ENCODE assay signal across 27 cellular contexts in the genomic region with DNA sequence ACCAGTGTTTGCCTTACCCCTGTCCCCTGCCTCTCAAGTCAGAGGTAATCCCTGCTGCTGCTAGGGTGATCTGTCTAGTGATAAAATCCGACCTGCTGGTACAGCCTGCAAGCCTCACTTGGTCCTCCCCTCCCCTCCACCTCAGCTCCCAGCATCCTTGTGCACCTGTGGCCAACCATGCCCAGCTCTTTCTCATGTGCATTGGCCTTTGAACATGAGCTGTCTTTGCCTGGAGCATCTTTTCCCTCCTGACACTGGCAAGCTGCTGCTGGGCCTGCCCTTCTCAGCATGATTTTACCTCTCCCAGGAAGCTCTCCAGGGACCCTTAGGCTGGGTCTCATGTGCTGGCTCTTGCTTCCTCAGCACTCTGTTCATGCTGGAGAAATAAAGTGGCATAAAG. TPM values are rescaled to one million over a fixed set of nuclear protein-coding genes. Genes with fewer than 3 reads are reported as not detected.
A peak's percentile ranks its signal among the peaks of the same experiment; 100 is the strongest.
DNase-seq lines count a peak whose midpoint lies in the region; ATAC-seq and TF ChIP-seq lines count a peak whose summit lies in the region.
"Had no signal": no experiment of that assay in that cellular context is flagged by ENCODE, and none has a peak within 500 bp of the region (broad histone marks: within the 10 kb centered on the region; RNA-seq: fewer than 3 reads in every experiment).

No MANE protein-coding gene starts in this region.

- H3K4me3 Mint-ChIP-seq in dendritic cell treated with granulocyte-macrophage colony-stimulating factor and Interleukin-4, amounts not matched to agents 40 ng/mL and 50 ng/mL, for 4 days, result no peak overlapping the region
- H3K4me3 Mint-ChIP-seq: CD14-positive monocyte; CD4-positive, alpha-beta memory T cell; CD4-positive, CD25-positive, alpha-beta regulatory T cell; CD8-positive, alpha-beta memory T cell had no signal

- no peaks in the 10 kb centered on the region for H3K27me3 ChIP-seq in layer of hippocampus (ENCODE audit: control insufficient read depth, insufficient read depth, low read length)
- no peaks in the 10 kb centered on the region for H3K27me3 ChIP-seq in upper lobe of right lung
- H3K27me3 ChIP-seq: BE2C, BLaER1 had no signal

- no peaks in the 10 kb centered on the region for H3K36me3 ChIP-seq in upper lobe of right lung
- H3K36me3 ChIP-seq: BE2C, BLaER1 had no signal

- peaks cover 22% of the 10 kb centered on the region for H3K27me3 Mint-ChIP-seq in dendritic cell treated with granulocyte-macrophage colony-stimulating factor and Interleukin-4, amounts not matched to agents 40 ng/mL and 50 ng/mL, for 4 days

- H3K27ac Mint-ChIP-seq in dendritic cell treated with granulocyte-macrophage colony-stimulating factor and Interleukin-4, amounts not matched to agents 40 ng/mL and 50 ng/mL, for 4 days, result peak overlapping the region; percentile 93
- H3K27ac Mint-ChIP-seq: CD4-positive, alpha-beta memory T cell; CD4-positive, CD25-positive, alpha-beta regulatory T cell; CD8-positive, alpha-beta memory T cell had no signal

- DNase-seq in NCI-H2171 treated with DMSO at 0.1 percent for 48 hours (lab: John Stamatoyannopoulos, UW) (peak; percentile 3), NCI-H2171 (lab: John Stamatoyannopoulos, UW) (no peak), NCI-H1417 treated with DMSO at 0.1 percent for 48 hours (lab: John Stamatoyannopoulos, UW) (no peak), upper lobe of right lung (no peak)
- DNase-seq: BE2C; C1 segment of cervical spinal cord; CD4-positive, alpha-beta memory T cell; CD4-positive, CD25-positive, alpha-beta regulatory T cell; CD8-positive, alpha-beta memory T cell; COR-L47; DMS 273 treated with DMSO at 0.1 percent for 48 hours; DMS153; DMS53; DMS79; DND-41; EL; GDM1 had no signal

- H3K4me3 ChIP-seq in upper lobe of right lung, result no peak overlapping the region
- H3K4me3 ChIP-seq: A549, BLaER1 had no signal

- TF ChIP-seq CTCF in upper lobe of right lung (IDR thresholded peaks at IDR 0.05), result no peak

- ATAC-seq in HG03025 (IDR thresholded peaks at IDR 0.05; ENCODE audit: low FRiP score, unreplicated experiment), result no peak
- ATAC-seq in upper lobe of right lung, result no peak
- ATAC-seq: A549 had no signal

- H3K27ac ChIP-seq in layer of hippocampus (ENCODE audit: low read depth, low read length), result peak overlapping the region; percentile 20
- peak overlapping the region; percentile 39 for H3K27ac ChIP-seq in temporal lobe (ENCODE audit: low read depth, low read length)
- no peak overlapping the region for H3K27ac ChIP-seq in upper lobe of right lung
- H3K27ac ChIP-seq: 22Rv1, A549, BLaER1 had no signal

- peaks cover 57% of the 10 kb centered on the region for H3K4me1 Mint-ChIP-seq in dendritic cell treated with granulocyte-macrophage colony-stimulating factor and Interleukin-4, amounts not matched to agents 40 ng/mL and 50 ng/mL, for 4 days (ENCODE audit: low read depth)
- H3K4me1 Mint-ChIP-seq: CD4-positive, alpha-beta memory T cell; CD4-positive, CD25-positive, alpha-beta regulatory T cell; CD8-positive, alpha-beta memory T cell had no signal

- no peaks in the 10 kb centered on the region for H3K36me3 Mint-ChIP-seq in dendritic cell treated with granulocyte-macrophage colony-stimulating factor and Interleukin-4, amounts not matched to agents 40 ng/mL and 50 ng/mL, for 4 days (ENCODE audit: low read depth)
- H3K36me3 Mint-ChIP-seq: CD4-positive, alpha-beta memory T cell; CD4-positive, CD25-positive, alpha-beta regulatory T cell had no signal

- no peaks in the 10 kb centered on the region for H3K9me3 ChIP-seq in upper lobe of right lung
- H3K9me3 ChIP-seq: A549, BE2C had no signal

- intact Hi-C loops in dendritic cell treated with granulocyte-macrophage colony-stimulating factor and Interleukin-4, amounts not matched to agents 40 ng/mL and 50 ng/mL, for 4 days (cut with micrococcal nuclease), result no loop called here
- intact Hi-C loops in upper lobe of right lung (cut with DNase I), result no loop called here

- H3K4me1 ChIP-seq in upper lobe of right lung, result no peaks in the 10 kb centered on the region
- H3K4me1 ChIP-seq: A549, BE2C, BLaER1 had no signal

- H3K9me3 Mint-ChIP-seq in dendritic cell treated with granulocyte-macrophage colony-stimulating factor and Interleukin-4, amounts not matched to agents 40 ng/mL and 50 ng/mL, for 4 days, result peaks cover 31% of the 10 kb centered on the region

RNA-seq across cellular contexts. Expression of gene CXCL12, which starts 51.3 kb away (rescaled TPM):
- total RNA-seq in temporal lobe, result 15.0 TPM
- total RNA-seq in upper lobe of right lung, result 40.8 TPM
- total RNA-seq: A172; CD4-positive, alpha-beta memory T cell; CD4-positive, CD25-positive, alpha-beta regulatory T cell; CD8-positive, alpha-beta memory T cell; G401 had no signal
